Comparison of ENCODE assay signal across 10 cellular contexts in the genomic region with DNA sequence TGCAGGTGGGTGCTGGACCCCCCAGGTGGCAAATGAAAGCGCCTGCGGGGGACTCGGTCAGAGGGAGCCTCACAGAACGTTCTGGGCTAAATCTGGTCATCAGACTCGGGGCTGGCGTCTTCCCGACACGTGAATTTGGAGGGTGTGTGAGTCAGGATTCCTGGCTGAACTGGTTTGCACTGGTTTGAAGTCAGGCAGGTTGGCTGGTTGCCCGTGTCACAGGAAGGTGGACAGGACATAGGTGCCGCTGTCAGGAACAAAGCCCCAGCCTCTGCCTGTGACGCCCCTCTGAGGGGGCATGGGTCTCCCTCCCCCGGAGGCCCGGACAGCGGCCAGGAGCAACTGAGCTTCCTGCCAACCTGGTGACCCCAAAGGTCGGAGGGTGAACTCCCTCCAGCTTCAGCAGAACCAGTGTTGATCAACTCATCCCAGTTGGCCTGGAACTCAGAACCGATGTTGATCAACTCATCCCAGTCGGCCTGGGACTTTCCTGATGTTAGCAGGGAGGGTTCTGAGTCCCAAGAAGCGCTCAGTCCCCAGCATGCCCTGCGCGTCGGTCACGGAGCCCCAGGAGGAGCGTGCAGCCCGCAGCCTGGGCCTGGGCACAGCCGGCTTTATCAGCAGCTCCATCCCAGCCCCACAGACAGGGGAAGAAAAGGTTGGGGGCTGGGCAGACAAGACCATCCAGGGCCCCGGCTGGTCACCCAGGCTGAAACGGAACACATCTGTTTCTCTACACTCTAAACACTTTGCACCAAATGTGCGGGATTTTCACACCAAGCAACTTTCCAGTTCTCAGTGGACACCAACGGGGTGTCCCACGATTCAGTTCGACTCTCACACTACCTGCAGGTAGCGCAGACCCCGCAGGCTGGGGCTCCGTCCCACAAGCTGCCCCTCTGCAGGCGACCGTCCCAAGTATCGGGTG. TPM values are rescaled to one million over a fixed set of nuclear protein-coding genes. Genes with fewer than 3 reads are reported as not detected.
A peak's percentile ranks its signal among the peaks of the same experiment; 100 is the strongest.
DNase-seq lines count a peak whose midpoint lies in the region; ATAC-seq and TF ChIP-seq lines count a peak whose summit lies in the region.
"Had no signal": no experiment of that assay in that cellular context is flagged by ENCODE, and none has a peak within 500 bp of the region (broad histone marks: within the 10 kb centered on the region; RNA-seq: fewer than 3 reads in every experiment).

No MANE protein-coding gene starts in this region.

- POLR2A ChIA-PET in HEK293T (lab: Yijun Ruan, JAX) = no interaction called here

- peak; percentile 67 for DNase-seq in H4 (ENCODE audit: low spot score)
- peak; percentile 56 for DNase-seq in RPMI8226
- peak; percentile 29 for DNase-seq in left cardiac atrium
- DNase-seq in renal cortical epithelial cell (ENCODE audit: low read depth) = peak; percentile 50
- no peak for DNase-seq in DMS153 (lab: John Stamatoyannopoulos, UW)
- no peak for DNase-seq in stimulated activated CD4-positive, alpha-beta T cell treated with anti-CD3 and anti-CD28 coated beads, Interleukin-1b, Interleukin-23, amount 100 ng/mL, for 48 hours
- no peak for DNase-seq in HEK293T (ENCODE audit: extremely low spot score)
- DNase-seq in NCI-H2081 (lab: John Stamatoyannopoulos, UW) = no peak
- DNase-seq: DMS 273 treated with DMSO at 0.1 percent for 48 hours; effector memory CD8-positive, alpha-beta T cell had no signal

- intact Hi-C loops in left cardiac atrium (cut with DNase I) = no loop called here

- no peak for ATAC-seq in left cardiac atrium
- ATAC-seq: effector memory CD8-positive, alpha-beta T cell had no signal

- CTCF ChIA-PET in HEK293T (lab: Yijun Ruan, JAX) = no interaction called here

TF ChIP-seq in HEK293T, 16 proteins besides CTCF, POLR2A, EP300 and RAD21:
- TF ChIP-seq CTBP1 (IDR thresholded peaks at IDR 0.05; ENCODE audit: borderline replicate concordance) (no peak), SUZ12 (IDR thresholded peaks at IDR 0.05) (no peak), TARDBP (IDR thresholded peaks at IDR 0.05) (no peak), SP1 (IDR thresholded peaks at IDR 0.05) (no peak), ARNT (IDR thresholded peaks at IDR 0.05) (no peak), HDGF (IDR thresholded peaks at IDR 0.05; ENCODE audit: borderline replicate concordance) (no peak), FOXM1 (IDR thresholded peaks at IDR 0.05; ENCODE audit: borderline replicate concordance) (no peak), ZNF384 (IDR thresholded peaks at IDR 0.05) (no peak)
- TF ChIP-seq, protein P1, sequence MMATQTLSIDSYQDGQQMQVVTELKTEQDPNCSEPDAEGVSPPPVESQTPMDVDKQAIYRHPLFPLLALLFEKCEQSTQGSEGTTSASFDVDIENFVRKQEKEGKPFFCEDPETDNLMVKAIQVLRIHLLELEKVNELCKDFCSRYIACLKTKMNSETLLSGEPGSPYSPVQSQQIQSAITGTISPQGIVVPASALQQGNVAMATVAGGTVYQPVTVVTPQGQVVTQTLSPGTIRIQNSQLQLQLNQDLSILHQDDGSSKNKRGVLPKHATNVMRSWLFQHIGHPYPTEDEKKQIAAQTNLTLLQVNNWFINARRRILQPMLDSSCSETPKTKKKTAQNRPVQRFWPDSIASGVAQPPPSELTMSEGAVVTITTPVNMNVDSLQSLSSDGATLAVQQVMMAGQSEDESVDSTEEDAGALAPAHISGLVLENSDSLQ (IDR thresholded peaks at IDR 0.05) = no peak

RNA-seq across cellular contexts. Expression of a gene that starts 14.4 kb away (rescaled TPM):
- total RNA-seq in H4 (2014; rRNA removed; shearing (Covaris generic)) = 36.6 and 47.8 TPM in 2 replicates
- total RNA-seq in left cardiac atrium = 10 to 100 TPM; 50.4 to 84.4 TPM
- total RNA-seq in renal cortical epithelial cell = 14.2 and 88.6 TPM in 2 replicates

Comparison
In these comparisons a context has a peak if more than half of its experiments do, and no peak if none do; other contexts are left out.
1. DNase-seq: peak in H4 (single experiment), RPMI8226 (single experiment), left cardiac atrium (single experiment) and renal cortical epithelial cell (single experiment); none in DMS153 (single experiment), stimulated activated CD4-positive, alpha-beta T cell treated with anti-CD3 and anti-CD28 coated beads, Interleukin-1b, Interleukin-23, amount 100 ng/mL, for 48 hours (single experiment), HEK293T (single experiment) and NCI-H2081 (0 of 2).